In the genomic region with DNA sequence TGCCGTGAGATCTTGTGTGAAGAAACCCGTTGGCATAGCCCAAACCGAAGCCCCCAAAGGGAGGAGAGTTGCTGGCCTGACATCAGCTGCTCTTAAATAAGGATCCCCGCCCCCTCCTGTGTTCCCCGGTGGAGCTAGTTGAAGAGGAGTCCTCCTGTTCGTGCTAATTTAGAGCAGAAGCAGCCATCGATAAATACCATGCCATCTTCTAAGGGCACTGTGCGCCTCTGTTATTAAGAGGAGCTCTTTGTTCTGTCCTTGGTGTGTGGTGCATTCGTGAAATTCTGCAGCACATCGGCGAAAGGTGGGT, we compare ENCODE assay signal across 8 cellular contexts. TPM values are rescaled to one million over a fixed set of nuclear protein-coding genes. Genes with fewer than 3 reads are reported as not detected.
A peak's percentile ranks its signal among the peaks of the same experiment; 100 is the strongest.
DNase-seq lines count a peak whose midpoint lies in the region; ATAC-seq and TF ChIP-seq lines count a peak whose summit lies in the region.

No MANE protein-coding gene starts in this region.

- H3K36me3 Mint-ChIP-seq in endodermal cell (ENCODE audit: low read depth), result peaks cover 4% of the 10 kb centered on the region

- peaks cover 20% of the 10 kb centered on the region for H3K4me1 Mint-ChIP-seq in endodermal cell

- H3K27me3 Mint-ChIP-seq in endodermal cell (ENCODE audit: insufficient read depth), result no peaks in the 10 kb centered on the region

- DNase-seq in stimulated activated CD8-positive, alpha-beta memory T cell treated with anti-CD3 and anti-CD28 coated beads, Interleukin-12 subunit alpha, Interleukin-12 subunit beta, amount 100 ng/mL, for 1 hour (ENCODE audit: low read depth), result peak; percentile 8
- DNase-seq in stimulated activated CD8-positive, alpha-beta memory T cell treated with anti-CD3 and anti-CD28 coated beads, Interleukin-4, amount 100 ng/mL, for 48 hours, result no peak
- DNase-seq in SK-N-MC (ENCODE audit: low read depth, low spot score) (no peak), endodermal cell (peak; percentile 80), myocyte (ENCODE audit: low read depth) (peak; percentile 74), NCI-H2107 treated with DMSO at 0.1 percent for 48 hours (lab: John Stamatoyannopoulos, UW; ENCODE audit: unreplicated experiment) (no peak), erythroblast (lab: John Stamatoyannopoulos, UW) (no peak)

- H3K4me3 ChIP-seq in SK-N-MC (peak overlapping the region; percentile 97), endodermal cell (ENCODE audit: low read length) (peak overlapping the region; percentile 92)

- no peaks in the 10 kb centered on the region for H3K4me1 ChIP-seq in endodermal cell (ENCODE audit: control insufficient read depth, insufficient read depth, low read length)

- H3K9ac ChIP-seq in SK-N-MC (ENCODE audit: insufficient read length), result peak overlapping the region; percentile 89
- H3K9ac ChIP-seq in endodermal cell (ENCODE audit: extremely low read depth, low read length, poor library complexity, severe bottlenecking), result peak overlapping the region; percentile 73

- ATAC-seq in HG03108 (IDR thresholded peaks at IDR 0.05; ENCODE audit: unreplicated experiment), result peak; percentile 8

- H3K27me3 ChIP-seq in endodermal cell (ENCODE audit: control insufficient read depth, insufficient read depth, low read length, poor library complexity, severe bottlenecking), result no peaks in the 10 kb centered on the region

- peak overlapping the region; percentile 98 for H3K27ac Mint-ChIP-seq in endodermal cell

- no peaks in the 10 kb centered on the region for H3K9me3 Mint-ChIP-seq in endodermal cell

- TF ChIP-seq CTCF in endodermal cell (conservative IDR thresholded peaks at IDR 0.05), result no peak

- H3K9me3 ChIP-seq in SK-N-MC (ENCODE audit: low read depth, low read length), result no peaks in the 10 kb centered on the region
- peaks cover 15% of the 10 kb centered on the region for H3K9me3 ChIP-seq in endodermal cell (ENCODE audit: control insufficient read depth, low read length)

- peak overlapping the region; percentile 93 for H3K4me3 Mint-ChIP-seq in endodermal cell

- H3K27ac ChIP-seq in SK-N-MC, result no peak overlapping the region
- H3K27ac ChIP-seq in endodermal cell (ENCODE audit: low read depth, low read length), result peak overlapping the region; percentile 88

- H3K36me3 ChIP-seq in SK-N-MC (ENCODE audit: insufficient read depth, low read length) (no peaks in the 10 kb centered on the region), endodermal cell (ENCODE audit: control insufficient read depth, insufficient read depth, low read length) (no peaks in the 10 kb centered on the region)

- TF ChIP-seq POLR2A in erythroblast (IDR thresholded peaks at IDR 0.05; ENCODE audit: low read length), result no peak

- WGBS in endodermal cell (ENCODE audit: insufficient coverage in 1 of 2, insufficient read length in 1 of 2), 2 experiments, result 0% methylated on average over 7 to 11 of the region's 11 CpGs

RNA-seq across cellular contexts. Expression of a gene that starts 0.9 kb away (rescaled TPM):
- total RNA-seq in endodermal cell (10 to 100 TPM; 37.5 to 54.6 TPM), myocyte (50.0 and 53.2 TPM in 2 replicates)
- polyA plus RNA-seq in endodermal cell (2013, experiment 1 of 2), result 91.0 TPM
- polyA plus RNA-seq in endodermal cell (2013, experiment 2 of 2), result 87.7 TPM
- polyA plus RNA-seq in myocyte (2012), result 41.7 TPM

Comparison
In these comparisons a context has a peak if more than half of its experiments do, and no peak if none do; other contexts are left out.
1. DNase-seq: peak in stimulated activated CD8-positive, alpha-beta memory T cell treated with anti-CD3 and anti-CD28 coated beads, Interleukin-12 subunit alpha, Interleukin-12 subunit beta, amount 100 ng/mL, for 1 hour (single experiment), endodermal cell (single experiment) and myocyte (single experiment); none in stimulated activated CD8-positive, alpha-beta memory T cell treated with anti-CD3 and anti-CD28 coated beads, Interleukin-4, amount 100 ng/mL, for 48 hours (single experiment), SK-N-MC (single experiment), NCI-H2107 treated with DMSO at 0.1 percent for 48 hours (single experiment) and erythroblast (0 of 2).